In genomic region chrX:155435744-155436112, GRCh38 we compare ENCODE assay signal across 1 cellular context.
TF ChIP-seq lines count a peak whose summit lies in the region.

No MANE protein-coding gene starts in this region.

TF ChIP-seq in K562, 482 proteins besides CTCF, POLR2A, EP300 and RAD21 (continues in another document):
- TF ChIP-seq ZNF551 (CRISPR knock-in tag; IDR thresholded peaks at IDR 0.05) (no peak), ZNF699 (CRISPR knock-in tag; IDR thresholded peaks at IDR 0.05; ENCODE audit: insufficient replicate concordance) (no peak), ESRRB (CRISPR knock-in tag; IDR thresholded peaks at IDR 0.05; ENCODE audit: borderline replicate concordance) (no peak), SOX6 (IDR thresholded peaks at IDR 0.05) (no peak), RBBP5 (IDR thresholded peaks at IDR 0.05; ENCODE audit: borderline replicate concordance, insufficient read depth, low read length, poor library complexity, severe bottlenecking) (no peak), RAD51 (IDR thresholded peaks at IDR 0.05; ENCODE audit: borderline replicate concordance, low read depth) (no peak), RFX1 (IDR thresholded peaks at IDR 0.05) (no peak), ELF4 (CRISPR knock-in tag; IDR thresholded peaks at IDR 0.05) (no peak), ZNF316 (IDR thresholded peaks at IDR 0.05) (peak; percentile 64), C11orf30 (IDR thresholded peaks at IDR 0.05; ENCODE audit: low read depth) (peak; percentile 61), FOSL1 (tag; conservative IDR thresholded peaks at IDR 0.05) (no peak), ZNF444 (CRISPR knock-in tag; IDR thresholded peaks at IDR 0.05) (no peak), SNIP1 (IDR thresholded peaks at IDR 0.05; ENCODE audit: low read depth) (no peak), SREBF1 (IDR thresholded peaks at IDR 0.05; ENCODE audit: borderline replicate concordance, low read depth, low read length) (no peak), SETDB1 (IDR thresholded peaks at IDR 0.05; ENCODE audit: low read length) (no peak), ZNF655 (CRISPR knock-in tag; IDR thresholded peaks at IDR 0.05) (no peak), ZNF133 (CRISPR knock-in tag; IDR thresholded peaks at IDR 0.05) (no peak), FUS (optimal IDR thresholded peaks at IDR 0.05; ENCODE audit: low read depth, low read length) (no peak), ZNF212 (CRISPR knock-in tag; IDR thresholded peaks at IDR 0.05) (no peak), ZBTB12 (CRISPR knock-in tag; IDR thresholded peaks at IDR 0.05) (no peak), FOXM1 (IDR thresholded peaks at IDR 0.05; ENCODE audit: low read depth) (no peak), FOXM1 (CRISPR knock-in tag; IDR thresholded peaks at IDR 0.05; ENCODE audit: low read depth) (no peak), NFE2L1 (tag; IDR thresholded peaks at IDR 0.05; ENCODE audit: borderline replicate concordance, low read depth) (peak; percentile 31; the same call in 1 of the 2 replicates), EP400 (IDR thresholded peaks at IDR 0.05) (no peak), HDAC6 (IDR thresholded peaks at IDR 0.05; ENCODE audit: low read depth, low read length) (no peak), NFYB (IDR thresholded peaks at IDR 0.05; ENCODE audit: extremely low read depth, insufficient read length) (peak; percentile 4), TRIM28 (IDR thresholded peaks at IDR 0.05) (no peak), RBM25 (IDR thresholded peaks at IDR 0.05; ENCODE audit: low read depth, low read length, severe bottlenecking) (no peak), MAFG (tag; conservative IDR thresholded peaks at IDR 0.05) (peak; percentile 66), TCF7 (IDR thresholded peaks at IDR 0.05; ENCODE audit: borderline replicate concordance) (no peak), CGGBP1 (CRISPR knock-in tag; IDR thresholded peaks at IDR 0.05) (no peak), AFF1 (IDR thresholded peaks at IDR 0.05; ENCODE audit: low read depth in 1 of 2, partially characterized antibody in 2 of 2) (no peak), CHCHD3 (CRISPR knock-in tag; IDR thresholded peaks at IDR 0.05) (no peak), PRDM10 (IDR thresholded peaks at IDR 0.05; ENCODE audit: partially characterized antibody) (peak; percentile 36), DIDO1 (tag; IDR thresholded peaks at IDR 0.05; ENCODE audit: low read depth) (no peak), OTX1 (CRISPR knock-in tag; IDR thresholded peaks at IDR 0.05) (no peak), JUN (IDR thresholded peaks at IDR 0.05; ENCODE audit: borderline replicate concordance, low read depth, low read length) (no peak), JUN (CRISPR knock-in tag; IDR thresholded peaks at IDR 0.05; ENCODE audit: borderline replicate concordance) (no peak), STAT5A (IDR thresholded peaks at IDR 0.05; ENCODE audit: borderline replicate concordance, low read length) (no peak), NFE2 (IDR thresholded peaks at IDR 0.05; ENCODE audit: low read depth) (peak; percentile 68), KAT8 (IDR thresholded peaks at IDR 0.05; ENCODE audit: low read depth) (no peak), RFX7 (CRISPR knock-in tag; IDR thresholded peaks at IDR 0.05) (no peak), MGA (IDR thresholded peaks at IDR 0.05) (no peak), NBN (IDR thresholded peaks at IDR 0.05; ENCODE audit: low read depth) (no peak), NR2C1 (IDR thresholded peaks at IDR 0.05) (no peak), NR2C1 (tag; IDR thresholded peaks at IDR 0.05) (no peak)
